In the genomic region with DNA sequence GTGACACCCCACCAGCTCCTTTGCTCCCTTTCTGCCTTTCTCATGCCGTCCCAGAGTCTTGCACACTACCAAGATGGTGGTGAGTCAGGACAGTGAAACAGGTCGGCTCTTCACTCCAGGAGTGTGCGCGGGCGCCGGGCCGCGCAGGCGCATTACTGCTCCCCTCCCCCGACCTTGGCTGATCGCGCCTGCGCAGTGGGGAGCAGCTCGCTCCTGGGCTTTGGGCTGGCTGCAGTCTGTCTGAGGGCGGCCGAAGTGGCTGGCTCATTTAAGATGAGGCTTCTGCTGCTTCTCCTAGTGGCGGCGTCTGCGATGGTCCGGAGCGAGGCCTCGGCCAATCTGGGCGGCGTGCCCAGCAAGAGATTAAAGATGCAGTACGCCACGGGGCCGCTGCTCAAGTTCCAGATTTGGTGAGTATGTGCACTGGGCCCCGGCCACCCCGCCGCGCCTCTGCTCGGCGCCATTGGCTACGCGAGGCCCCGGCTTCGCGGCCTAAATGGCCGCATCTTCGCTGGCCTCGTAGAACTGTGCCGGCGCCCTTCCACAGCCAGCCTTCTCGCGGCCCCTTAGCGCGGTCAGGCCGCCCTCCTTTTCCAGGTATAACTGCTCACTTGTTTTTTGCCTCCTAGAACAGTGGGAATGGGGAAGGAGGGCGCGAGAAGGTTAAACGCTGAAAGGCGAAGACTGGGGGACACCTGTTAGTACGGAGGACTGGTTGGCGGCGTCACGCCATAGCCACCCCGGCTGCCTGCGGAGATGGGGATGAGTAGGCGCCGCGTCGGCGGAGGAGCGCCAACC, we compare ENCODE assay signal across 7 cellular contexts. TPM values are rescaled to one million over a fixed set of nuclear protein-coding genes. Genes with fewer than 3 reads are reported as not detected.
DNase-seq lines count a peak whose midpoint lies in the region; ATAC-seq, FAIRE-seq and TF ChIP-seq lines count a peak whose summit lies in the region.

A gene with protein sequence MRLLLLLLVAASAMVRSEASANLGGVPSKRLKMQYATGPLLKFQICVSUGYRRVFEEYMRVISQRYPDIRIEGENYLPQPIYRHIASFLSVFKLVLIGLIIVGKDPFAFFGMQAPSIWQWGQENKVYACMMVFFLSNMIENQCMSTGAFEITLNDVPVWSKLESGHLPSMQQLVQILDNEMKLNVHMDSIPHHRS (plus strand): TSS at position 232 of the 798 bp plus-strand sequence. CDS start 42 bp downstream, at position 274.

- H3K9ac ChIP-seq in astrocyte (ENCODE audit: low read length): peak within 1 kb of the TSS; percentile 98

- H3K79me2 ChIP-seq in astrocyte (ENCODE audit: insufficient read depth, low read length): peaks cover 65% of the 10 kb centered on the region

- H2AFZ ChIP-seq in astrocyte (ENCODE audit: low read depth, low read length): peak within 1 kb of the TSS; percentile 86

- H3K4me3 ChIP-seq in astrocyte (ENCODE audit: insufficient read depth, low read depth, low read length): peak within 1 kb of the TSS; percentile 95

- H3K27ac Mint-ChIP-seq in astrocyte (ENCODE audit: unreplicated experiment): peak within 1 kb of the TSS; percentile 89

- H3K27ac ChIP-seq in astrocyte (ENCODE audit: low read depth, low read length): peak within 1 kb of the TSS; percentile 91

- no peaks in the 10 kb centered on the region for H3K27me3 ChIP-seq in astrocyte (ENCODE audit: insufficient read depth, low read length)

- H3K27me3 Mint-ChIP-seq in astrocyte (ENCODE audit: low read depth, unreplicated experiment): no peaks in the 10 kb centered on the region

- no peaks in the 10 kb centered on the region for H3K9me3 Mint-ChIP-seq in astrocyte (ENCODE audit: unreplicated experiment)

- peaks cover 31% of the 10 kb centered on the region for H3K4me1 Mint-ChIP-seq in astrocyte (ENCODE audit: low read depth, unreplicated experiment)

- DNase-seq in NCI-H2029 (lab: John Stamatoyannopoulos, UW) (peak; percentile 85), T-helper 22 cell (ENCODE audit: low read depth) (peak; percentile 87), astrocyte (ENCODE audit: low read depth) (peak; percentile 87), hepatic stellate cell (ENCODE audit: low spot score) (peak; percentile 97), renal cortical epithelial cell (ENCODE audit: low read depth) (peak; percentile 90)

- peak within 1 kb of the TSS; percentile 98 for H3K4me3 Mint-ChIP-seq in astrocyte (ENCODE audit: unreplicated experiment)

- H3K36me3 ChIP-seq in astrocyte (ENCODE audit: insufficient read depth, low read length): peaks cover 2% of the 10 kb centered on the region

- H4K20me1 ChIP-seq in astrocyte (ENCODE audit: insufficient read depth, low read length): peaks cover 46% of the 10 kb centered on the region

- ATAC-seq in GM18502 (IDR thresholded peaks at IDR 0.05; ENCODE audit: poor library complexity, unreplicated experiment) (peak; percentile 55), HG02970 (IDR thresholded peaks at IDR 0.05; ENCODE audit: low FRiP score, unreplicated experiment) (peak; percentile 75)

- no peak for TF ChIP-seq CTCF in astrocyte (IDR thresholded peaks at IDR 0.05; ENCODE audit: insufficient read depth, low read depth, low read length)

- H3K4me1 ChIP-seq in astrocyte (ENCODE audit: insufficient read depth, low read length): peaks cover 28% of the 10 kb centered on the region

- H3K9me3 ChIP-seq in astrocyte (ENCODE audit: insufficient read depth, low read depth, low read length): no peaks in the 10 kb centered on the region

- H3K36me3 Mint-ChIP-seq in astrocyte (ENCODE audit: low read depth, unreplicated experiment): peaks cover 2% of the 10 kb centered on the region

- H3K4me2 ChIP-seq in astrocyte (ENCODE audit: low read length): peak within 1 kb of the TSS; percentile 90

- FAIRE-seq in astrocyte (lab: Jason Lieb, UNC): no peak

RNA-seq across cellular contexts. Expression of the gene that starts here (rescaled TPM):
- total RNA-seq in astrocyte (130 and 132 TPM in 2 replicates), renal cortical epithelial cell (220 and 334 TPM in 2 replicates)

Comparison
In these comparisons a context has a peak if more than half of its experiments do, and no peak if none do; other contexts are left out.
1. Peak in every context shown above with its lines: DNase-seq, ATAC-seq, H3K4me3 ChIP-seq and H3K27ac ChIP-seq.